ENCODE assay signal across 3 cellular contexts in genomic region chr19:22617181-22617580, GRCh38. TPM values are rescaled to one million over a fixed set of nuclear protein-coding genes. Genes with fewer than 3 reads are reported as not detected.
"Had no signal": no experiment of that assay in that cellular context is flagged by ENCODE, and none has a peak within 500 bp of the region (broad histone marks: within the 10 kb centered on the region; RNA-seq: fewer than 3 reads in every experiment).

No MANE protein-coding gene starts in this region.

RNA-seq across cellular contexts. Expression of gene ZNF492, which starts 16.9 kb away (rescaled TPM):
- total RNA-seq: H1, H9, HT-29 had no signal
